In genomic region chr18:9535430-9535972, GRCh38 we compare ENCODE assay signal across 1 cellular context.
TF ChIP-seq lines count a peak whose summit lies in the region.

No MANE protein-coding gene starts in this region.

TF ChIP-seq in HepG2, 621 proteins besides CTCF, POLR2A, EP300 and RAD21 (continued from another document and continues in another):
- peak; percentile 80; the same call in 1 of the 2 replicates for TF ChIP-seq SOX5 (CRISPR knock-in tag; IDR thresholded peaks at IDR 0.05; ENCODE audit: borderline replicate concordance)
- 0 out of 2 replicates have a peak, but pooled peaks have one; percentile 46 for TF ChIP-seq KDM1A (CRISPR knock-in tag; IDR thresholded peaks at IDR 0.05)
- TF ChIP-seq PPARG (CRISPR knock-in tag; conservative IDR thresholded peaks at IDR 0.05): no peak; the same call in 1 of the 2 replicates
- no peak for TF ChIP-seq ZNF556 (CRISPR knock-in tag; IDR thresholded peaks at IDR 0.05; ENCODE audit: borderline replicate concordance)
- TF ChIP-seq HHEX (CRISPR knock-in tag; IDR thresholded peaks at IDR 0.05): no peak
- TF ChIP-seq ZFP36L1 (CRISPR knock-in tag; IDR thresholded peaks at IDR 0.05): no peak
- peak; percentile 39; the same call in 1 of the 2 replicates for TF ChIP-seq ETV5 (CRISPR knock-in tag; IDR thresholded peaks at IDR 0.05; ENCODE audit: borderline replicate concordance)
- peak; percentile 71 for TF ChIP-seq NCOA2 (CRISPR knock-in tag; IDR thresholded peaks at IDR 0.05)
- TF ChIP-seq TARDBP (CRISPR knock-in tag; IDR thresholded peaks at IDR 0.05): 0 out of 2 replicates have a peak, but pooled peaks have one; percentile 24
- TF ChIP-seq ZNF180 (CRISPR knock-in tag; IDR thresholded peaks at IDR 0.05; ENCODE audit: borderline replicate concordance, low read depth): no peak
- TF ChIP-seq THAP7 (CRISPR knock-in tag; IDR thresholded peaks at IDR 0.05): no peak
- TF ChIP-seq RFX3 (CRISPR knock-in tag; IDR thresholded peaks at IDR 0.05): no peak
- TF ChIP-seq ZNF350 (CRISPR knock-in tag; IDR thresholded peaks at IDR 0.05; ENCODE audit: borderline replicate concordance, low read depth): peak; percentile 35; the same call in 1 of the 2 replicates
- no peak for TF ChIP-seq AFF4 (CRISPR knock-in tag; IDR thresholded peaks at IDR 0.05)
- TF ChIP-seq ZIK1 (CRISPR knock-in tag; IDR thresholded peaks at IDR 0.05; ENCODE audit: borderline replicate concordance, low read depth): no peak
- TF ChIP-seq CSRNP1 (CRISPR knock-in tag; IDR thresholded peaks at IDR 0.05): no peak
- TF ChIP-seq ZNF678 (CRISPR knock-in tag; IDR thresholded peaks at IDR 0.05): no peak
- TF ChIP-seq TGIF2 (CRISPR knock-in tag; IDR thresholded peaks at IDR 0.05): 0 out of 2 replicates have a peak, but pooled peaks have one; percentile 47
- no peak for TF ChIP-seq ZSCAN29 (CRISPR knock-in tag; conservative IDR thresholded peaks at IDR 0.05)
- no peak for TF ChIP-seq ZNF468 (CRISPR knock-in tag; IDR thresholded peaks at IDR 0.05)
- TF ChIP-seq RARA (CRISPR knock-in tag; IDR thresholded peaks at IDR 0.05): peak; percentile 33; the same call in 1 of the 2 replicates
- no peak for TF ChIP-seq SP140L (CRISPR knock-in tag; IDR thresholded peaks at IDR 0.05; ENCODE audit: borderline replicate concordance)
- TF ChIP-seq MIXL1 (CRISPR knock-in tag; IDR thresholded peaks at IDR 0.05): peak; percentile 38; the same call in 1 of the 2 replicates
- no peak for TF ChIP-seq ZNF260 (CRISPR knock-in tag; IDR thresholded peaks at IDR 0.05; ENCODE audit: borderline replicate concordance, low read depth)
- peak; percentile 65; the same call in 1 of the 2 replicates for TF ChIP-seq ZNF124 (CRISPR knock-in tag; IDR thresholded peaks at IDR 0.05)
- TF ChIP-seq ZNF30 (CRISPR knock-in tag; IDR thresholded peaks at IDR 0.05): no peak
- TF ChIP-seq PCBP1 (IDR thresholded peaks at IDR 0.05; ENCODE audit: borderline replicate concordance, low read depth, low read length): no peak
- peak; percentile 68; the same call in 1 of the 2 replicates for TF ChIP-seq ZHX1 (CRISPR knock-in tag; IDR thresholded peaks at IDR 0.05; ENCODE audit: low read depth)
- TF ChIP-seq ZKSCAN1 (IDR thresholded peaks at IDR 0.05; ENCODE audit: low read length): no peak
- no peak for TF ChIP-seq ZNF703 (CRISPR knock-in tag; IDR thresholded peaks at IDR 0.05; ENCODE audit: borderline replicate concordance)
- TF ChIP-seq ZNF446 (CRISPR knock-in tag; IDR thresholded peaks at IDR 0.05): no peak
- no peak for TF ChIP-seq RNF2 (conservative IDR thresholded peaks at IDR 0.05; ENCODE audit: low read depth)
- no peak; the same call in 1 of the 2 replicates for TF ChIP-seq FOXA1 (IDR thresholded peaks at IDR 0.05)
- peak; percentile 89 for TF ChIP-seq FOXA1 (CRISPR knock-in tag; IDR thresholded peaks at IDR 0.05)
- peak; percentile 90 for TF ChIP-seq USF2 (IDR thresholded peaks at IDR 0.05; ENCODE audit: low read depth, low read length)
- TF ChIP-seq USF2 (CRISPR knock-in tag; IDR thresholded peaks at IDR 0.05; ENCODE audit: borderline replicate concordance): peak; percentile 92; the same call in 1 of the 2 replicates
- TF ChIP-seq ATF1 (CRISPR knock-in tag; IDR thresholded peaks at IDR 0.05): no peak
- no peak for TF ChIP-seq EED (CRISPR knock-in tag; IDR thresholded peaks at IDR 0.05)
- no peak for TF ChIP-seq SRSF4 (IDR thresholded peaks at IDR 0.05; ENCODE audit: low read depth, low read length, poor library complexity, severe bottlenecking)
- TF ChIP-seq DNMT1 (CRISPR knock-in tag; IDR thresholded peaks at IDR 0.05): no peak
- TF ChIP-seq ZNF576 (CRISPR knock-in tag; IDR thresholded peaks at IDR 0.05): no peak
- TF ChIP-seq KAT8 (CRISPR knock-in tag; IDR thresholded peaks at IDR 0.05): peak; percentile 54; the same call in 1 of the 2 replicates
- no peak for TF ChIP-seq PREB (CRISPR knock-in tag; IDR thresholded peaks at IDR 0.05)
- no peak for TF ChIP-seq JUNB (CRISPR knock-in tag; IDR thresholded peaks at IDR 0.05; ENCODE audit: borderline replicate concordance)
- no peak for TF ChIP-seq PLRG1 (conservative IDR thresholded peaks at IDR 0.05)
- TF ChIP-seq HMGXB4 (CRISPR knock-in tag; IDR thresholded peaks at IDR 0.05; ENCODE audit: borderline replicate concordance in 1 of 2, low read depth in 1 of 2): no peak
- no peak for TF ChIP-seq ZSCAN20 (CRISPR knock-in tag; IDR thresholded peaks at IDR 0.05; ENCODE audit: borderline replicate concordance)
- TF ChIP-seq CHCHD3 (CRISPR knock-in tag; IDR thresholded peaks at IDR 0.05): no peak
- no peak for TF ChIP-seq HMG20B (CRISPR knock-in tag; conservative IDR thresholded peaks at IDR 0.05)
- TF ChIP-seq ZNF543 (CRISPR knock-in tag; IDR thresholded peaks at IDR 0.05): no peak
- TF ChIP-seq GMEB2 (CRISPR knock-in tag; IDR thresholded peaks at IDR 0.05; ENCODE audit: low read depth): no peak
- no peak for TF ChIP-seq ZSCAN25 (CRISPR knock-in tag; IDR thresholded peaks at IDR 0.05)
- peak; percentile 32 for TF ChIP-seq SALL1 (CRISPR knock-in tag; IDR thresholded peaks at IDR 0.05)
- no peak for TF ChIP-seq SATB2 (CRISPR knock-in tag; IDR thresholded peaks at IDR 0.05)
- TF ChIP-seq MTA3 (CRISPR knock-in tag; IDR thresholded peaks at IDR 0.05): no peak
- TF ChIP-seq FOSL2 (CRISPR knock-in tag; IDR thresholded peaks at IDR 0.05): peak; percentile 45; the same call in 1 of the 2 replicates
- no peak for TF ChIP-seq ZSCAN12 (CRISPR knock-in tag; IDR thresholded peaks at IDR 0.05)
- no peak for TF ChIP-seq RBM39 (IDR thresholded peaks at IDR 0.05; ENCODE audit: low read depth, low read length, poor library complexity, severe bottlenecking)
- TF ChIP-seq NFIC (IDR thresholded peaks at IDR 0.05; ENCODE audit: low read length): no peak
- TF ChIP-seq FOXO1 (CRISPR knock-in tag; IDR thresholded peaks at IDR 0.05): peak; percentile 68
